In genomic region chr4:6472387-6473263, GRCh38 we compare ENCODE assay signal across 10 cellular contexts. TPM values are rescaled to one million over a fixed set of nuclear protein-coding genes. Genes with fewer than 3 reads are reported as not detected.
DNase-seq lines count a peak whose midpoint lies in the region; ATAC-seq, FAIRE-seq and TF ChIP-seq lines count a peak whose summit lies in the region.
"Had no signal": no experiment of that assay in that cellular context is flagged by ENCODE, and none has a peak within 500 bp of the region (broad histone marks: within the 10 kb centered on the region; RNA-seq: fewer than 3 reads in every experiment).

PPP2R2C (minus strand) TSS chr4:6472614; CDS start chr4:6472229, 385 bp downstream.

- TF ChIP-seq CTCF in GM13976 (IDR thresholded peaks at IDR 0.05; ENCODE audit: borderline replicate concordance, control extremely low read depth, extremely low read depth, insufficient read depth, missing control alignments) (no peak), esophagus squamous epithelium (IDR thresholded peaks at IDR 0.05) (peak in 1 of 6 experiments; percentile 7), ovary (IDR thresholded peaks at IDR 0.05) (no peak), kidney (IDR thresholded peaks at IDR 0.05; ENCODE audit: borderline replicate concordance, extremely low read depth, insufficient read depth) (no peak)

- no peak for FAIRE-seq in kidney (lab: Jason Lieb, UNC)

- intact Hi-C loops in esophagus squamous epithelium (cut with DNase I): no loop called here
- intact Hi-C loops in ovary (cut with DNase I): no loop called here
- intact Hi-C loops in kidney (cut with DNase I): no loop called here

- 10 to 14% methylated on average over 13 to 15 of the region's 86 CpGs for WGBS in esophagus squamous epithelium, 2 donors
- WGBS in ovary, 3 donors: 4 to 14% (median 13%) methylated on average over 24 to 83 of the region's 86 CpGs

- no peak for TF ChIP-seq EP300 in ovary (IDR thresholded peaks at IDR 0.05)

- DNase-seq in GM13976 (ENCODE audit: low spot score) (peak; percentile 46), NCI-H460 (ENCODE audit: extremely low read depth, low read depth) (no peak), esophagus squamous epithelium (lab: John Stamatoyannopoulos, UW) (no peak), ovary (peak in 1 of 5 donors; percentile 2), kidney (no peak), HK-2 (ENCODE audit: unreplicated experiment) (no peak)
- DNase-seq: MV-4-11 had no signal

- in situ Hi-C loops in GM13976 (cut with MboI; ENCODE audit: low sequenced_read_pairs, unreplicated experiment): no loop called here

- no peaks in the 10 kb centered on the region for H3K9me3 ChIP-seq in esophagus squamous epithelium
- no peaks in the 10 kb centered on the region for H3K9me3 ChIP-seq in ovary
- no peaks in the 10 kb centered on the region for H3K9me3 ChIP-seq in kidney (ENCODE audit: control insufficient read depth in 1 of 2, low read length in 2 of 2)

- ATAC-seq in GM21786 (IDR thresholded peaks at IDR 0.05; ENCODE audit: unreplicated experiment) (no peak), GM21528 (IDR thresholded peaks at IDR 0.05; ENCODE audit: low FRiP score, unreplicated experiment) (no peak)

- H3K4me1 ChIP-seq in esophagus squamous epithelium: peaks cover 13 to 53% (median 20%) of the 10 kb centered on the region in 3 donors
- no peaks in the 10 kb centered on the region for H3K4me1 ChIP-seq in ovary (ENCODE audit: insufficient read depth)
- peaks cover 0 to 5% of the 10 kb centered on the region in 2 donors for H3K4me1 ChIP-seq in kidney (ENCODE audit: control insufficient read depth in 1 of 2, insufficient read depth in 1 of 2, low read depth in 1 of 2, low read length in 2 of 2)

- H3K36me3 ChIP-seq in esophagus squamous epithelium (no peaks in the 10 kb centered on the region), ovary (no peaks in the 10 kb centered on the region), kidney (ENCODE audit: control insufficient read depth in 1 of 2, insufficient read depth in 2 of 2, low read length in 2 of 2) (no peaks in the 10 kb centered on the region)

- H3K9ac ChIP-seq in kidney (ENCODE audit: low read length in 2 of 2): no peak within 1 kb of the TSS

- H3K4me3 ChIP-seq in esophagus squamous epithelium: peak within 1 kb of the TSS; percentile 57 to 77 (median 69)
- peak within 1 kb of the TSS; percentile 45 for H3K4me3 ChIP-seq in ovary
- H3K4me3 ChIP-seq in kidney (ENCODE audit: low read length in 2 of 2): no peak within 1 kb of the TSS

- peaks cover 0 to 88% (median 5%) of the 10 kb centered on the region in 4 donors for H3K27me3 ChIP-seq in esophagus squamous epithelium
- H3K27me3 ChIP-seq in ovary: no peaks in the 10 kb centered on the region

- H3K27ac ChIP-seq in esophagus squamous epithelium: peak within 1 kb of the TSS in 3 of 4 donors; percentile 81 to 83 (median 83)
- no peak within 1 kb of the TSS for H3K27ac ChIP-seq in ovary
- H3K27ac ChIP-seq in kidney (ENCODE audit: low read depth in 2 of 2, low read length in 2 of 2): no peak within 1 kb of the TSS

- TF ChIP-seq POLR2A in esophagus squamous epithelium (IDR thresholded peaks at IDR 0.05) (no peak), ovary (IDR thresholded peaks at IDR 0.05) (no peak)

RNA-seq across cellular contexts. Expression of gene PPP2R2C, which starts in this region (rescaled TPM):
- 14.9 and 17.6 TPM in 2 replicates for total RNA-seq in NCI-H460 (2014; rRNA removed; shearing (Covaris generic))
- polyA plus RNA-seq in NCI-H460 (2014; cell fraction: nucleus; rRNA removed): 15.2 and 23.8 TPM in 2 replicates
- total RNA-seq in esophagus squamous epithelium (10 to 100 TPM; 26.9 to 76.3 (median 53.7) TPM), ovary (1 to 10 TPM in 2 of 7 donors, under 1 TPM in 5; 0.12 to 4.5 (median 0.77) TPM), kidney (0.82 TPM)
- polyA plus RNA-seq in ovary (1 to 10 TPM in 1 of 2 donors, under 1 TPM in 1; 0.21 to 3.0 TPM), kidney (ENCODE audit: insufficient read depth, low read depth, low replicate concordance) (0.39 TPM)
- total RNA-seq: kidney epithelial cell had no signal

Comparison
In these comparisons a context has a peak if more than half of its experiments do, and no peak if none do; other contexts are left out.
1. H3K27ac ChIP-seq: peak in esophagus squamous epithelium (3 of 4); none in ovary (0 of 2) and kidney (0 of 2).
2. H3K4me3 ChIP-seq: peak in esophagus squamous epithelium (4 of 4) and ovary (single experiment); none in kidney (0 of 2).